10 cellular contexts compared by ENCODE assay signal in genomic region chr9:19233344-19233743, GRCh38. TPM values are rescaled to one million over a fixed set of nuclear protein-coding genes. Genes with fewer than 3 reads are reported as not detected.
DNase-seq lines count a peak whose midpoint lies in the region; ATAC-seq and TF ChIP-seq lines count a peak whose summit lies in the region.
"Had no signal": no experiment of that assay in that cellular context is flagged by ENCODE, and none has a peak within 500 bp of the region (broad histone marks: within the 10 kb centered on the region; RNA-seq: fewer than 3 reads in every experiment).

No MANE protein-coding gene starts in this region.

- no peaks in the 10 kb centered on the region for H3K27me3 Mint-ChIP-seq in activated CD8-positive, alpha-beta T cell treated with anti-CD3 and anti-CD28 coated beads, Interleukin-2, amount 10 ng/mL, durations not matched to agents 7 days and 5 days (ENCODE audit: low read depth)
- no peaks in the 10 kb centered on the region for H3K27me3 Mint-ChIP-seq in activated CD8-positive, alpha-beta T cell treated with anti-CD3 and anti-CD28 coated beads for 36 hours
- H3K27me3 Mint-ChIP-seq in immature natural killer cell (ENCODE audit: low read depth in 3 of 3) = peaks cover 0 to 2% (median 2%) of the 10 kb centered on the region in 3 donors

- peak overlapping the region; percentile 22 for H3K4me3 Mint-ChIP-seq in activated CD8-positive, alpha-beta T cell treated with anti-CD3 and anti-CD28 coated beads, Interleukin-2, amount 10 ng/mL, durations not matched to agents 7 days and 5 days
- H3K4me3 Mint-ChIP-seq in activated CD8-positive, alpha-beta T cell treated with anti-CD3 and anti-CD28 coated beads for 36 hours = no peak overlapping the region
- H3K4me3 Mint-ChIP-seq in immature natural killer cell = peak overlapping the region in 3 of 5 donors; percentile 41 to 53 (median 43)

- no peak for DNase-seq in activated CD8-positive, alpha-beta T cell treated with anti-CD3 and anti-CD28 coated beads, Interleukin-2, amount 10 ng/mL, durations not matched to agents 7 days and 5 days
- no peak for DNase-seq in activated CD8-positive, alpha-beta T cell treated with anti-CD3 and anti-CD28 coated beads for 36 hours
- DNase-seq in SK-N-MC (ENCODE audit: low read depth, low spot score) (no peak), immature natural killer cell (no peak), thyroid gland (peak; percentile 15 to 43), occipital lobe (lab: John Stamatoyannopoulos, UW) (no peak)
- no peak for DNase-seq in stimulated activated CD4-positive, alpha-beta T cell treated with anti-CD3 and anti-CD28 coated beads, Interleukin-4, amount 100 ng/mL, for 4 hours
- DNase-seq: activated CD4-positive, alpha-beta T cell treated with anti-CD3 and anti-CD28 coated beads, Interleukin-2, amount 50 U/mL, for 4 hours; effector CD8-positive, alpha-beta T cell had no signal

- WGBS in thyroid gland, 2 donors = 70 to 71% methylated on average over 5 of the region's 5 CpGs

- H3K36me3 Mint-ChIP-seq in activated CD8-positive, alpha-beta T cell treated with anti-CD3 and anti-CD28 coated beads, Interleukin-2, amount 10 ng/mL, durations not matched to agents 7 days and 5 days (ENCODE audit: low read depth) = peaks cover 2% of the 10 kb centered on the region
- peaks cover 2% of the 10 kb centered on the region for H3K36me3 Mint-ChIP-seq in activated CD8-positive, alpha-beta T cell treated with anti-CD3 and anti-CD28 coated beads for 36 hours (ENCODE audit: low read depth)
- no peaks in the 10 kb centered on the region for H3K36me3 Mint-ChIP-seq in immature natural killer cell

- no peak overlapping the region for H3K9ac ChIP-seq in SK-N-MC (ENCODE audit: insufficient read length)

- peaks cover 13 to 24% of the 10 kb centered on the region in 2 donors for H3K4me1 ChIP-seq in thyroid gland

- H3K36me3 ChIP-seq in SK-N-MC (ENCODE audit: insufficient read depth, low read length) (no peaks in the 10 kb centered on the region), thyroid gland (no peaks in the 10 kb centered on the region)

- H3K4me3 ChIP-seq in SK-N-MC (peak overlapping the region; percentile 79), thyroid gland (replicated peaks in 1 of 3) (no peak overlapping the region)

- POLR2A ChIA-PET in activated CD8-positive, alpha-beta T cell treated with anti-CD3 and anti-CD28 coated beads, Interleukin-2, amount 10 ng/mL, durations not matched to agents 7 days and 5 days (lab: Charles Lee) = interaction anchor here (0.9 kb wide), 1 partner anchor 146 kb away, joined by 3 read pairs; the partner anchor contains the start of gene RPS6
- POLR2A ChIA-PET in activated CD8-positive, alpha-beta T cell treated with anti-CD3 and anti-CD28 coated beads for 36 hours (lab: Charles Lee) = interaction anchor here (0.6 to 1.6 kb wide), 7 partner anchors 10 to 147 kb away, joined by 3 to 9 read pairs (median 4); partner anchors contain the start of gene RPS6

- H3K27me3 ChIP-seq in thyroid gland = no peaks in the 10 kb centered on the region

- no peak for TF ChIP-seq CTCF in activated CD8-positive, alpha-beta T cell treated with anti-CD3 and anti-CD28 coated beads for 36 hours (IDR thresholded peaks at IDR 0.05)
- TF ChIP-seq CTCF in thyroid gland (IDR thresholded peaks at IDR 0.05) = no peak

- peaks cover 17% of the 10 kb centered on the region for H3K4me1 Mint-ChIP-seq in activated CD8-positive, alpha-beta T cell treated with anti-CD3 and anti-CD28 coated beads, Interleukin-2, amount 10 ng/mL, durations not matched to agents 7 days and 5 days (ENCODE audit: low read depth)
- H3K4me1 Mint-ChIP-seq in activated CD8-positive, alpha-beta T cell treated with anti-CD3 and anti-CD28 coated beads for 36 hours (ENCODE audit: low read depth) = peaks cover 29% of the 10 kb centered on the region
- peaks cover 31 to 33% of the 10 kb centered on the region in 2 donors for H3K4me1 Mint-ChIP-seq in immature natural killer cell

- CTCF ChIA-PET in activated CD8-positive, alpha-beta T cell treated with anti-CD3 and anti-CD28 coated beads, Interleukin-2, amount 10 ng/mL, durations not matched to agents 7 days and 5 days (lab: Charles Lee) = interaction anchor here (0.9 to 1.9 kb wide), 9 partner anchors 9 to 224 kb away, joined by 3 to 7 read pairs (median 4); no protein-coding TSS in a partner anchor
- CTCF ChIA-PET in activated CD8-positive, alpha-beta T cell treated with anti-CD3 and anti-CD28 coated beads for 36 hours (lab: Charles Lee) = interaction anchor here (0.6 to 2.2 kb wide), 6 partner anchors 11 to 232 kb away, joined by 3 to 8 read pairs (median 4); no protein-coding TSS in a partner anchor

- no peak for TF ChIP-seq POLR2A in thyroid gland (IDR thresholded peaks at IDR 0.05)

- H3K27ac Mint-ChIP-seq in activated CD8-positive, alpha-beta T cell treated with anti-CD3 and anti-CD28 coated beads, Interleukin-2, amount 10 ng/mL, durations not matched to agents 7 days and 5 days = no peak overlapping the region
- H3K27ac Mint-ChIP-seq in activated CD8-positive, alpha-beta T cell treated with anti-CD3 and anti-CD28 coated beads for 36 hours = no peak overlapping the region
- peak overlapping the region in 1 of 6 donors; percentile 28 for H3K27ac Mint-ChIP-seq in immature natural killer cell

- intact Hi-C loops in activated CD8-positive, alpha-beta T cell treated with anti-CD3 and anti-CD28 coated beads for 36 hours (cut with micrococcal nuclease) = loop anchor here (5.0 kb wide), 2 partner anchors 51 to 144 kb away; no protein-coding TSS in a partner anchor
- intact Hi-C loops in thyroid gland (cut with DNase I) = loop anchor here (10.0 kb wide), 1 partner anchor 61 kb away; no protein-coding TSS in a partner anchor

- H3K9me3 Mint-ChIP-seq in activated CD8-positive, alpha-beta T cell treated with anti-CD3 and anti-CD28 coated beads, Interleukin-2, amount 10 ng/mL, durations not matched to agents 7 days and 5 days (ENCODE audit: insufficient read depth) = no peaks in the 10 kb centered on the region
- H3K9me3 Mint-ChIP-seq in activated CD8-positive, alpha-beta T cell treated with anti-CD3 and anti-CD28 coated beads for 36 hours = no peaks in the 10 kb centered on the region
- H3K9me3 Mint-ChIP-seq in immature natural killer cell = no peaks in the 10 kb centered on the region

- no peaks in the 10 kb centered on the region for H3K9me3 ChIP-seq in SK-N-MC (ENCODE audit: low read depth, low read length)
- no peaks in the 10 kb centered on the region for H3K9me3 ChIP-seq in thyroid gland

- no peak for ATAC-seq in activated CD8-positive, alpha-beta T cell treated with anti-CD3 and anti-CD28 coated beads, Interleukin-2, amount 10 ng/mL, durations not matched to agents 7 days and 5 days
- no peak for ATAC-seq in activated CD8-positive, alpha-beta T cell treated with anti-CD3 and anti-CD28 coated beads for 36 hours
- no peak for ATAC-seq in HG03196 (IDR thresholded peaks at IDR 0.05; ENCODE audit: unreplicated experiment)

- H3K27ac ChIP-seq in SK-N-MC (no peak overlapping the region; the same call in 1 of the 2 replicates), thyroid gland (peak overlapping the region; percentile 20 to 99 (median 95))

RNA-seq across cellular contexts. Expression of gene DENND4C, which starts 2.9 kb away (rescaled TPM):
- 10 to 100 TPM; 29.6 to 35.3 TPM for total RNA-seq in activated CD8-positive, alpha-beta T cell treated with anti-CD3 and anti-CD28 coated beads, Interleukin-2, amount 10 ng/mL, durations not matched to agents 7 days and 5 days
- total RNA-seq in activated CD8-positive, alpha-beta T cell treated with anti-CD3 and anti-CD28 coated beads for 36 hours = 10 to 100 TPM; 17.4 to 18.5 TPM
- 10 to 100 TPM; 40.6 to 49.1 (median 44.5) TPM for polyA plus RNA-seq in immature natural killer cell
- 100 to 1,000 TPM in 3 of 4 donors, 10 to 100 TPM in 1; 99.5 to 135 (median 111) TPM for total RNA-seq in thyroid gland
- total RNA-seq in occipital lobe = 118 TPM

Comparison
In these comparisons a context has a peak if more than half of its experiments do, and no peak if none do; other contexts are left out.
1. DNase-seq: peak in thyroid gland (2 of 2); none in activated CD8-positive, alpha-beta T cell treated with anti-CD3 and anti-CD28 coated beads, Interleukin-2, amount 10 ng/mL, durations not matched to agents 7 days and 5 days (single experiment), activated CD8-positive, alpha-beta T cell treated with anti-CD3 and anti-CD28 coated beads for 36 hours (single experiment), SK-N-MC (single experiment), immature natural killer cell (0 of 3), occipital lobe (single experiment) and stimulated activated CD4-positive, alpha-beta T cell treated with anti-CD3 and anti-CD28 coated beads, Interleukin-4, amount 100 ng/mL, for 4 hours (0 of 2).